28 cellular contexts compared by ENCODE assay signal in genomic region chr6:167505199-167505598, GRCh38.
"Had no signal": no experiment of that assay in that cellular context is flagged by ENCODE, and none has a peak within 500 bp of the region (broad histone marks: within the 10 kb centered on the region; RNA-seq: fewer than 3 reads in every experiment).

No MANE protein-coding gene starts in this region.

- H3K36me3 ChIP-seq: ascending aorta, breast epithelium, cardiac muscle cell had no signal

- H3K27me3 ChIP-seq: ascending aorta, breast epithelium, cardiac muscle cell had no signal

- H3K4me3 Mint-ChIP-seq: activated CD4-positive, alpha-beta memory T cell treated with anti-CD3 and anti-CD28 coated beads, Interleukin-2, amount 10 ng/mL, durations not matched to agents 7 days and 5 days; activated CD4-positive, alpha-beta T cell treated with anti-CD3 and anti-CD28 coated beads, Interleukin-2, amount 10 ng/mL, durations not matched to agents 7 days and 5 days; activated naive CD4-positive, alpha-beta T cell treated with anti-CD3 and anti-CD28 coated beads, Interleukin-2, amount 10 ng/mL, durations not matched to agents 7 days and 5 days; activated naive CD8-positive, alpha-beta T cell treated with anti-CD3 and anti-CD28 coated beads, Interleukin-2, amount 10 ng/mL, durations not matched to agents 7 days and 5 days; activated T-cell treated with anti-CD3 and anti-CD28 coated beads, Interleukin-2, amount 50 U/mL, for 24 hours; activated T-cell treated with anti-CD3 and anti-CD28 coated beads, Interleukin-2, amount 50 U/mL, for 72 hours; brain; central memory CD8-positive, alpha-beta T cell; dendritic cell treated with granulocyte-macrophage colony-stimulating factor and Interleukin-4, amounts not matched to agents 40 ng/mL and 50 ng/mL, for 4 days; endodermal cell; WTC11 had no signal

- H3K4me1 ChIP-seq: ascending aorta, breast epithelium had no signal

- ATAC-seq: activated naive CD4-positive, alpha-beta T cell treated with anti-CD3 and anti-CD28 coated beads, Interleukin-2, amount 50 U/mL, for 72 hours; activated T-cell treated with anti-CD3 and anti-CD28 coated beads, Interleukin-2, amount 50 U/mL, for 72 hours; WTC11 had no signal

- H3K9me3 ChIP-seq: ascending aorta, breast epithelium had no signal

- H3K27me3 Mint-ChIP-seq: activated CD4-positive, alpha-beta memory T cell treated with anti-CD3 and anti-CD28 coated beads, Interleukin-2, amount 10 ng/mL, durations not matched to agents 7 days and 5 days; activated CD4-positive, alpha-beta T cell treated with anti-CD3 and anti-CD28 coated beads, Interleukin-2, amount 10 ng/mL, durations not matched to agents 7 days and 5 days; activated naive CD4-positive, alpha-beta T cell treated with anti-CD3 and anti-CD28 coated beads, Interleukin-2, amount 10 ng/mL, durations not matched to agents 7 days and 5 days; activated T-cell treated with anti-CD3 and anti-CD28 coated beads, Interleukin-2, amount 50 U/mL, for 24 hours; central memory CD8-positive, alpha-beta T cell; dendritic cell treated with granulocyte-macrophage colony-stimulating factor and Interleukin-4, amounts not matched to agents 40 ng/mL and 50 ng/mL, for 4 days had no signal

- H3K27ac Mint-ChIP-seq: activated CD4-positive, alpha-beta memory T cell treated with anti-CD3 and anti-CD28 coated beads, Interleukin-2, amount 10 ng/mL, durations not matched to agents 7 days and 5 days; activated CD4-positive, alpha-beta T cell treated with anti-CD3 and anti-CD28 coated beads, Interleukin-2, amount 10 ng/mL, durations not matched to agents 7 days and 5 days; activated naive CD4-positive, alpha-beta T cell treated with anti-CD3 and anti-CD28 coated beads, Interleukin-2, amount 10 ng/mL, durations not matched to agents 7 days and 5 days; activated naive CD4-positive, alpha-beta T cell treated with anti-CD3 and anti-CD28 coated beads, Interleukin-2, amount 50 U/mL, for 72 hours; activated naive CD8-positive, alpha-beta T cell treated with anti-CD3 and anti-CD28 coated beads, Interleukin-2, amount 10 ng/mL, durations not matched to agents 7 days and 5 days; activated T-cell treated with anti-CD3 and anti-CD28 coated beads, Interleukin-2, amount 50 U/mL, for 24 hours; activated T-cell treated with anti-CD3 and anti-CD28 coated beads, Interleukin-2, amount 50 U/mL, for 72 hours; dendritic cell treated with granulocyte-macrophage colony-stimulating factor and Interleukin-4, amounts not matched to agents 40 ng/mL and 50 ng/mL, for 4 days; endodermal cell; WTC11 had no signal

- H3K27ac ChIP-seq: ascending aorta, breast epithelium, cardiac muscle cell, coronary artery, dorsolateral prefrontal cortex, VCaP had no signal

- H3K4me3 ChIP-seq: ascending aorta, breast epithelium, cardiac muscle cell, coronary artery, dorsolateral prefrontal cortex had no signal

- H3K36me3 Mint-ChIP-seq: activated naive CD4-positive, alpha-beta T cell treated with anti-CD3 and anti-CD28 coated beads, Interleukin-2, amount 10 ng/mL, durations not matched to agents 7 days and 5 days; activated naive CD4-positive, alpha-beta T cell treated with anti-CD3 and anti-CD28 coated beads, Interleukin-2, amount 50 U/mL, for 72 hours; activated naive CD8-positive, alpha-beta T cell treated with anti-CD3 and anti-CD28 coated beads, Interleukin-2, amount 10 ng/mL, durations not matched to agents 7 days and 5 days; brain; WTC11 had no signal

- H3K9me3 Mint-ChIP-seq: activated CD4-positive, alpha-beta memory T cell treated with anti-CD3 and anti-CD28 coated beads, Interleukin-2, amount 10 ng/mL, durations not matched to agents 7 days and 5 days; activated CD4-positive, alpha-beta T cell treated with anti-CD3 and anti-CD28 coated beads, Interleukin-2, amount 10 ng/mL, durations not matched to agents 7 days and 5 days; activated naive CD4-positive, alpha-beta T cell treated with anti-CD3 and anti-CD28 coated beads, Interleukin-2, amount 10 ng/mL, durations not matched to agents 7 days and 5 days; activated naive CD4-positive, alpha-beta T cell treated with anti-CD3 and anti-CD28 coated beads, Interleukin-2, amount 50 U/mL, for 72 hours; activated naive CD8-positive, alpha-beta T cell treated with anti-CD3 and anti-CD28 coated beads, Interleukin-2, amount 10 ng/mL, durations not matched to agents 7 days and 5 days; activated T-cell treated with anti-CD3 and anti-CD28 coated beads, Interleukin-2, amount 50 U/mL, for 24 hours; activated T-cell treated with anti-CD3 and anti-CD28 coated beads, Interleukin-2, amount 50 U/mL, for 72 hours; central memory CD8-positive, alpha-beta T cell; dendritic cell treated with granulocyte-macrophage colony-stimulating factor and Interleukin-4, amounts not matched to agents 40 ng/mL and 50 ng/mL, for 4 days; endodermal cell; WTC11 had no signal

- H3K4me1 Mint-ChIP-seq: activated CD4-positive, alpha-beta memory T cell treated with anti-CD3 and anti-CD28 coated beads, Interleukin-2, amount 10 ng/mL, durations not matched to agents 7 days and 5 days; activated CD4-positive, alpha-beta T cell treated with anti-CD3 and anti-CD28 coated beads, Interleukin-2, amount 10 ng/mL, durations not matched to agents 7 days and 5 days; activated naive CD4-positive, alpha-beta T cell treated with anti-CD3 and anti-CD28 coated beads, Interleukin-2, amount 10 ng/mL, durations not matched to agents 7 days and 5 days; activated naive CD8-positive, alpha-beta T cell treated with anti-CD3 and anti-CD28 coated beads, Interleukin-2, amount 10 ng/mL, durations not matched to agents 7 days and 5 days; central memory CD8-positive, alpha-beta T cell had no signal

- DNase-seq: activated CD4-positive, alpha-beta memory T cell treated with anti-CD3 and anti-CD28 coated beads, Interleukin-2, amount 10 ng/mL, durations not matched to agents 7 days and 5 days; activated CD4-positive, alpha-beta T cell treated with anti-CD3 and anti-CD28 coated beads for 1 hour; activated CD4-positive, alpha-beta T cell treated with anti-CD3 and anti-CD28 coated beads for 4 hours; activated CD4-positive, alpha-beta T cell treated with anti-CD3 and anti-CD28 coated beads, Interleukin-2, amount 10 ng/mL, durations not matched to agents 7 days and 5 days; activated CD4-positive, alpha-beta T cell treated with anti-CD3 and anti-CD28 coated beads, Interleukin-2, amount 50 U/mL, for 4 hours; activated CD8-positive, alpha-beta memory T cell treated with anti-CD3 and anti-CD28 coated beads, Interleukin-2, amount 50 U/mL, for 48 hours; activated gamma-delta T cell; activated naive CD4-positive, alpha-beta T cell; activated naive CD4-positive, alpha-beta T cell treated with anti-CD3 and anti-CD28 coated beads, Interleukin-2, amount 10 ng/mL, durations not matched to agents 7 days and 5 days; activated naive CD8-positive, alpha-beta T cell treated with anti-CD3 and anti-CD28 coated beads, Interleukin-2, amount 10 ng/mL, durations not matched to agents 7 days and 5 days; activated T-cell treated with anti-CD3 and anti-CD28 coated beads for 4 hours; activated T-cell treated with anti-CD3 and anti-CD28 coated beads, Interleukin-2, amount 50 U/mL, for 24 hours; activated T-cell treated with anti-CD3 and anti-CD28 coated beads, Interleukin-2, amount 50 U/mL, for 72 hours; dorsolateral prefrontal cortex; effector memory CD4-positive, alpha-beta T cell; endodermal cell; foreskin fibroblast; T-helper 2 cell had no signal
